In genomic region chr17:7252176-7253043, GRCh38 we compare ENCODE assay signal across 1 cellular context.
TF ChIP-seq lines count a peak whose summit lies in the region.

Gene ELP5 (plus strand): TSS chr17:7252215. CDS start chr17:7252551, 336 bp downstream.

TF ChIP-seq in K562, 482 proteins besides CTCF, POLR2A, EP300 and RAD21 (continued from another document and continues in another):
- TF ChIP-seq USF1 (CRISPR knock-in tag; IDR thresholded peaks at IDR 0.05) (peak; percentile 33; the same call in 1 of the 2 replicates), POLR2AphosphoS2 (IDR thresholded peaks at IDR 0.05; ENCODE audit: low read length) (no peak), HCFC1 (IDR thresholded peaks at IDR 0.05; ENCODE audit: low read depth, low read length) (peak; percentile 73), PHF20 (IDR thresholded peaks at IDR 0.05; ENCODE audit: partially characterized antibody) (peak; percentile 91), ZNF695 (CRISPR knock-in tag; IDR thresholded peaks at IDR 0.05) (no peak), ARID3A (IDR thresholded peaks at IDR 0.05; ENCODE audit: borderline replicate concordance, low read depth, low read length) (peak; percentile 6; the same call in 1 of the 2 replicates), RBM22 (IDR thresholded peaks at IDR 0.05; ENCODE audit: low read depth, low read length, poor library complexity, severe bottlenecking) (peak; percentile 44), NKRF (IDR thresholded peaks at IDR 0.05; ENCODE audit: borderline replicate concordance) (peak; percentile 88), TEAD4 (IDR thresholded peaks at IDR 0.05; ENCODE audit: low read length) (no peak), TEAD4 (CRISPR knock-in tag; IDR thresholded peaks at IDR 0.05; ENCODE audit: borderline replicate concordance) (no peak), MNT (conservative IDR thresholded peaks at IDR 0.05) (peak; percentile 79 to 85), GABPA (tag; conservative IDR thresholded peaks at IDR 0.05; ENCODE audit: low read depth) (peak; percentile 84), POLR2G (IDR thresholded peaks at IDR 0.05; ENCODE audit: low read depth, low read length) (peak; percentile 94), POU5F1 (IDR thresholded peaks at IDR 0.05; ENCODE audit: borderline replicate concordance, low read depth, low read length, partially characterized antibody) (no peak), RBM15 (IDR thresholded peaks at IDR 0.05; ENCODE audit: insufficient read depth, low read length) (no peak), E2F3 (CRISPR knock-in tag; IDR thresholded peaks at IDR 0.05) (0 out of 2 replicates have a peak, but pooled peaks have one; percentile 46), CEBPG (CRISPR knock-in tag; IDR thresholded peaks at IDR 0.05) (no peak), CEBPG (tag; conservative IDR thresholded peaks at IDR 0.05 in 1 of 2, IDR thresholded peaks at IDR 0.05 in 1 of 2) (no peak; a peak in 1 of 4 replicates), FOS (IDR thresholded peaks at IDR 0.05; ENCODE audit: extremely low read depth, insufficient read length) (no peak), SAFB (IDR thresholded peaks at IDR 0.05; ENCODE audit: borderline replicate concordance, low read depth, low read length) (no peak), SMAD1 (IDR thresholded peaks at IDR 0.05; ENCODE audit: low read depth, low read length, partially characterized antibody) (peak; percentile 44), CREB5 (CRISPR knock-in tag; IDR thresholded peaks at IDR 0.05) (no peak), MTA3 (IDR thresholded peaks at IDR 0.05; ENCODE audit: borderline replicate concordance) (peak; percentile 54; the same call in 1 of the 2 replicates), TAF9B (IDR thresholded peaks at IDR 0.05; ENCODE audit: partially characterized antibody) (peak; percentile 52), E2F8 (IDR thresholded peaks at IDR 0.05; ENCODE audit: low read depth, partially characterized antibody) (peak; percentile 29), PHF8 (IDR thresholded peaks at IDR 0.05; ENCODE audit: borderline replicate concordance, low read length) (peak; percentile 85), RNF219 (CRISPR knock-in tag; IDR thresholded peaks at IDR 0.05) (no peak), HDAC1 (IDR thresholded peaks at IDR 0.05) (peak in 1 of 2 experiments; percentile 90; a peak in 1 of 4 replicates), ZKSCAN3 (CRISPR knock-in tag; IDR thresholded peaks at IDR 0.05) (no peak), ERF (CRISPR knock-in tag; IDR thresholded peaks at IDR 0.05) (no peak), RCOR1 (IDR thresholded peaks at IDR 0.05; ENCODE audit: borderline replicate concordance in 1 of 2, low read depth in 2 of 2, low read length in 2 of 2) (peak in 1 of 2 experiments; percentile 7; a peak in 1 of 4 replicates), MLLT1 (IDR thresholded peaks at IDR 0.05) (0 out of 4 replicates have a peak, but pooled peaks have one; percentile 26 to 31), SMC3 (conservative IDR thresholded peaks at IDR 0.05; ENCODE audit: insufficient read depth, low read depth, low read length) (0 out of 2 replicates have a peak, but pooled peaks have one; percentile 2), ZSCAN32 (CRISPR knock-in tag; IDR thresholded peaks at IDR 0.05) (no peak), ESRRA (IDR thresholded peaks at IDR 0.05; ENCODE audit: borderline replicate concordance, low read depth) (peak; percentile 93), CREB3L1 (IDR thresholded peaks at IDR 0.05; ENCODE audit: borderline replicate concordance, low read depth) (peak; percentile 49), MYNN (IDR thresholded peaks at IDR 0.05) (no peak), MYNN (CRISPR knock-in tag; IDR thresholded peaks at IDR 0.05) (no peak), ELF2 (CRISPR knock-in tag; IDR thresholded peaks at IDR 0.05) (no peak), FOXP1 (CRISPR knock-in tag; IDR thresholded peaks at IDR 0.05) (no peak), BCL6 (CRISPR knock-in tag; IDR thresholded peaks at IDR 0.05) (no peak), L3MBTL2 (IDR thresholded peaks at IDR 0.05) (no peak), BRD9 (IDR thresholded peaks at IDR 0.05; ENCODE audit: low read depth, partially characterized antibody) (peak; percentile 58), PHF21A (IDR thresholded peaks at IDR 0.05; ENCODE audit: borderline replicate concordance, low read depth) (peak; percentile 26; the same call in 1 of the 2 replicates), JUN (IDR thresholded peaks at IDR 0.05; ENCODE audit: borderline replicate concordance, low read depth, low read length) (peak; percentile 70), JUN (CRISPR knock-in tag; IDR thresholded peaks at IDR 0.05; ENCODE audit: borderline replicate concordance) (no peak), MYBL2 (IDR thresholded peaks at IDR 0.05; ENCODE audit: low read depth) (peak; percentile 37; the same call in 1 of the 2 replicates), MYBL2 (CRISPR knock-in tag; IDR thresholded peaks at IDR 0.05; ENCODE audit: borderline replicate concordance) (no peak), ZNF347 (CRISPR knock-in tag; IDR thresholded peaks at IDR 0.05; ENCODE audit: low read depth) (no peak), POLR3A (IDR thresholded peaks at IDR 0.05; ENCODE audit: borderline replicate concordance, extremely low read depth, insufficient read depth, insufficient read length) (no peak), KDM5B (IDR thresholded peaks at IDR 0.05; ENCODE audit: insufficient replicate concordance, low read depth, low read length) (peak; percentile 87), PML (IDR thresholded peaks at IDR 0.05; ENCODE audit: low read length) (peak; percentile 75), ZNF436 (CRISPR knock-in tag; IDR thresholded peaks at IDR 0.05) (no peak), GTF2E2 (tag; IDR thresholded peaks at IDR 0.05) (peak; percentile 57; the same call in 1 of the 2 replicates), SIN3A (IDR thresholded peaks at IDR 0.05; ENCODE audit: borderline replicate concordance in 2 of 2, control insufficient read depth in 1 of 2, low read depth in 2 of 2, low read length in 2 of 2) (peak; percentile 74 to 80), SOX6 (IDR thresholded peaks at IDR 0.05) (peak; percentile 30; the same call in 1 of the 2 replicates)
